ENCODE assay signal across 1 cellular context in genomic region chr10:77960829-77961329, GRCh38.
TF ChIP-seq lines count a peak whose summit lies in the region.

No MANE protein-coding gene starts in this region.

TF ChIP-seq in K562, 482 proteins besides CTCF, POLR2A, EP300 and RAD21 (continued from another document):
- TF ChIP-seq, protein P1, sequence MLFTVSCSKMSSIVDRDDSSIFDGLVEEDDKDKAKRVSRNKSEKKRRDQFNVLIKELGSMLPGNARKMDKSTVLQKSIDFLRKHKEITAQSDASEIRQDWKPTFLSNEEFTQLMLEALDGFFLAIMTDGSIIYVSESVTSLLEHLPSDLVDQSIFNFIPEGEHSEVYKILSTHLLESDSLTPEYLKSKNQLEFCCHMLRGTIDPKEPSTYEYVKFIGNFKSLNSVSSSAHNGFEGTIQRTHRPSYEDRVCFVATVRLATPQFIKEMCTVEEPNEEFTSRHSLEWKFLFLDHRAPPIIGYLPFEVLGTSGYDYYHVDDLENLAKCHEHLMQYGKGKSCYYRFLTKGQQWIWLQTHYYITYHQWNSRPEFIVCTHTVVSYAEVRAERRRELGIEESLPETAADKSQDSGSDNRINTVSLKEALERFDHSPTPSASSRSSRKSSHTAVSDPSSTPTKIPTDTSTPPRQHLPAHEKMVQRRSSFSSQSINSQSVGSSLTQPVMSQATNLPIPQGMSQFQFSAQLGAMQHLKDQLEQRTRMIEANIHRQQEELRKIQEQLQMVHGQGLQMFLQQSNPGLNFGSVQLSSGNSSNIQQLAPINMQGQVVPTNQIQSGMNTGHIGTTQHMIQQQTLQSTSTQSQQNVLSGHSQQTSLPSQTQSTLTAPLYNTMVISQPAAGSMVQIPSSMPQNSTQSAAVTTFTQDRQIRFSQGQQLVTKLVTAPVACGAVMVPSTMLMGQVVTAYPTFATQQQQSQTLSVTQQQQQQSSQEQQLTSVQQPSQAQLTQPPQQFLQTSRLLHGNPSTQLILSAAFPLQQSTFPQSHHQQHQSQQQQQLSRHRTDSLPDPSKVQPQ (CRISPR knock-in tag; IDR thresholded peaks at IDR 0.05; ENCODE audit: borderline replicate concordance) = no peak
- TF ChIP-seq ESRRB (CRISPR knock-in tag; IDR thresholded peaks at IDR 0.05; ENCODE audit: borderline replicate concordance) (no peak), RB1 (IDR thresholded peaks at IDR 0.05; ENCODE audit: low read depth) (no peak), ZNF445 (CRISPR knock-in tag; IDR thresholded peaks at IDR 0.05; ENCODE audit: low read depth) (no peak), TSC22D4 (tag; IDR thresholded peaks at IDR 0.05) (no peak), ZNF384 (IDR thresholded peaks at IDR 0.05; ENCODE audit: low read depth, low read length) (no peak), ILF3 (IDR thresholded peaks at IDR 0.05; ENCODE audit: borderline replicate concordance) (no peak), ZNF551 (CRISPR knock-in tag; IDR thresholded peaks at IDR 0.05) (no peak), PRPF4 (IDR thresholded peaks at IDR 0.05; ENCODE audit: insufficient read depth, low read depth, low read length, poor library complexity, severe bottlenecking) (no peak), BCOR (IDR thresholded peaks at IDR 0.05) (0 out of 2 replicates have a peak, but pooled peaks have one; percentile 7), ZNF41 (CRISPR knock-in tag; conservative IDR thresholded peaks at IDR 0.05) (no peak), NR2C1 (IDR thresholded peaks at IDR 0.05) (no peak), NR2C1 (tag; IDR thresholded peaks at IDR 0.05) (no peak)
- TF ChIP-seq, protein P2, sequence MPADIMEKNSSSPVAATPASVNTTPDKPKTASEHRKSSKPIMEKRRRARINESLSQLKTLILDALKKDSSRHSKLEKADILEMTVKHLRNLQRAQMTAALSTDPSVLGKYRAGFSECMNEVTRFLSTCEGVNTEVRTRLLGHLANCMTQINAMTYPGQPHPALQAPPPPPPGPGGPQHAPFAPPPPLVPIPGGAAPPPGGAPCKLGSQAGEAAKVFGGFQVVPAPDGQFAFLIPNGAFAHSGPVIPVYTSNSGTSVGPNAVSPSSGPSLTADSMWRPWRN (IDR thresholded peaks at IDR 0.05; ENCODE audit: low read depth) = no peak
- TF ChIP-seq, protein P3, sequence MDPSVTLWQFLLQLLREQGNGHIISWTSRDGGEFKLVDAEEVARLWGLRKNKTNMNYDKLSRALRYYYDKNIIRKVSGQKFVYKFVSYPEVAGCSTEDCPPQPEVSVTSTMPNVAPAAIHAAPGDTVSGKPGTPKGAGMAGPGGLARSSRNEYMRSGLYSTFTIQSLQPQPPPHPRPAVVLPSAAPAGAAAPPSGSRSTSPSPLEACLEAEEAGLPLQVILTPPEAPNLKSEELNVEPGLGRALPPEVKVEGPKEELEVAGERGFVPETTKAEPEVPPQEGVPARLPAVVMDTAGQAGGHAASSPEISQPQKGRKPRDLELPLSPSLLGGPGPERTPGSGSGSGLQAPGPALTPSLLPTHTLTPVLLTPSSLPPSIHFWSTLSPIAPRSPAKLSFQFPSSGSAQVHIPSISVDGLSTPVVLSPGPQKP (CRISPR knock-in tag; IDR thresholded peaks at IDR 0.05) = no peak
- TF ChIP-seq, protein P4, sequence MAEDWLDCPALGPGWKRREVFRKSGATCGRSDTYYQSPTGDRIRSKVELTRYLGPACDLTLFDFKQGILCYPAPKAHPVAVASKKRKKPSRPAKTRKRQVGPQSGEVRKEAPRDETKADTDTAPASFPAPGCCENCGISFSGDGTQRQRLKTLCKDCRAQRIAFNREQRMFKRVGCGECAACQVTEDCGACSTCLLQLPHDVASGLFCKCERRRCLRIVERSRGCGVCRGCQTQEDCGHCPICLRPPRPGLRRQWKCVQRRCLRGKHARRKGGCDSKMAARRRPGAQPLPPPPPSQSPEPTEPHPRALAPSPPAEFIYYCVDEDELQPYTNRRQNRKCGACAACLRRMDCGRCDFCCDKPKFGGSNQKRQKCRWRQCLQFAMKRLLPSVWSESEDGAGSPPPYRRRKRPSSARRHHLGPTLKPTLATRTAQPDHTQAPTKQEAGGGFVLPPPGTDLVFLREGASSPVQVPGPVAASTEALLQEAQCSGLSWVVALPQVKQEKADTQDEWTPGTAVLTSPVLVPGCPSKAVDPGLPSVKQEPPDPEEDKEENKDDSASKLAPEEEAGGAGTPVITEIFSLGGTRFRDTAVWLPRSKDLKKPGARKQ (CRISPR knock-in tag; IDR thresholded peaks at IDR 0.05) = no peak
